In genomic region chr6:89057759-89058158, GRCh38 we compare ENCODE assay signal across 31 cellular contexts.
"Had no signal": no experiment of that assay in that cellular context is flagged by ENCODE, and none has a peak within 500 bp of the region (broad histone marks: within the 10 kb centered on the region; RNA-seq: fewer than 3 reads in every experiment).

No MANE protein-coding gene starts in this region.

- H3K27ac Mint-ChIP-seq: natural killer cell; nephron; neural progenitor cell; progenitor cell of endocrine pancreas; stimulated activated memory B cell treated with anti-CD40 and anti-IgM and Interleukin-4, amounts not matched to agents 10 μg/mL and 1 μg/mL and 100 μg/mL, for 72 hours; stimulated activated naive CD8-positive, alpha-beta T cell treated with anti-CD3 and anti-CD28 coated beads, Interleukin-15, amount 100 ng/mL, for 72 hours; type B pancreatic cell had no signal

- H3K9me3 Mint-ChIP-seq: natural killer cell, nephron, neural progenitor cell had no signal

- H2AFZ ChIP-seq: parathyroid adenoma had no signal

- H3K27me3 ChIP-seq: neural progenitor cell, ovary, right lobe of liver, spleen, suprapubic skin, testis, tibial artery, transverse colon, upper lobe of right lung, uterus had no signal

- H3K4me1 Mint-ChIP-seq: natural killer cell; nephron; stimulated activated memory B cell treated with anti-CD40 and anti-IgM and Interleukin-4, amounts not matched to agents 10 μg/mL and 1 μg/mL and 100 μg/mL, for 72 hours; stimulated activated naive CD8-positive, alpha-beta T cell treated with anti-CD3 and anti-CD28 coated beads, Interleukin-15, amount 100 ng/mL, for 72 hours had no signal

- H3K36me3 Mint-ChIP-seq: natural killer cell; neural progenitor cell; stimulated activated memory B cell treated with anti-CD40 and anti-IgM and Interleukin-4, amounts not matched to agents 10 μg/mL and 1 μg/mL and 100 μg/mL, for 72 hours; type B pancreatic cell had no signal

- H3K4me3 ChIP-seq: neural progenitor cell, ovary, psoas muscle, right lobe of liver, skin epidermis, smooth muscle cell, spleen, suprapubic skin, testis, tibial artery, transverse colon, upper lobe of right lung, uterus had no signal

- H3K36me3 ChIP-seq: neural progenitor cell, ovary, right lobe of liver, spleen, suprapubic skin, tibial artery, transverse colon, upper lobe of right lung, uterus had no signal

- H3K27ac ChIP-seq: neural progenitor cell, ovary, parathyroid adenoma, psoas muscle, right lobe of liver, skin epidermis, spleen, suprapubic skin, testis, tibial artery, transverse colon, upper lobe of right lung, uterus had no signal

- ATAC-seq: natural killer cell; psoas muscle; right cardiac atrium; right lobe of liver; stimulated activated memory B cell treated with anti-CD40 and anti-IgM and Interleukin-4, amounts not matched to agents 10 μg/mL and 1 μg/mL and 100 μg/mL, for 72 hours; stimulated activated naive CD8-positive, alpha-beta T cell treated with anti-CD3 and anti-CD28 coated beads, Interleukin-15, amount 100 ng/mL, for 72 hours; stimulated activated naive CD8-positive, alpha-beta T cell treated with anti-CD3 and anti-CD28 coated beads, Interleukin-15, Interleukin-2, amounts not matched to agents 100 U/mL and 50 U/mL, for 24 hours; upper lobe of right lung had no signal

- DNase-seq: natural killer cell; occipital lobe; ovary; posterior cingulate gyrus; psoas muscle; right cardiac atrium; right lobe of liver; spleen; stimulated activated CD4-positive, alpha-beta T cell treated with anti-CD3 and anti-CD28 coated beads, Interleukin-12 subunit alpha, Interleukin-12 subunit beta, amount 100 ng/mL, for 4 hours; stimulated activated CD4-positive, alpha-beta T cell treated with anti-CD3 and anti-CD28 coated beads, Interleukin-1b, Interleukin-23, amount 100 ng/mL, for 48 hours; stimulated activated CD4-positive, alpha-beta T cell treated with anti-CD3 and anti-CD28 coated beads, Interleukin-4, amount 100 ng/mL, for 1 hour; stimulated activated CD4-positive, alpha-beta T cell treated with anti-CD3 and anti-CD28 coated beads, Interleukin-4, amount 100 ng/mL, for 4 hours; stimulated activated CD8-positive, alpha-beta memory T cell treated with anti-CD3 and anti-CD28 coated beads, Interleukin-4, amount 100 ng/mL, for 48 hours; stimulated activated naive CD4-positive, alpha-beta T cell; stimulated activated naive CD8-positive, alpha-beta T cell treated with anti-CD3 and anti-CD28 coated beads, Interleukin-15, amount 100 ng/mL, for 72 hours; stimulated activated naive CD8-positive, alpha-beta T cell treated with anti-CD3 and anti-CD28 coated beads, Interleukin-15, Interleukin-2, amounts not matched to agents 100 U/mL and 50 U/mL, for 24 hours; substantia nigra; testis; tibial artery; transverse colon; upper lobe of right lung; uterus had no signal

- H3K9me3 ChIP-seq: ovary, psoas muscle, right lobe of liver, suprapubic skin, testis, tibial artery, transverse colon, upper lobe of right lung, uterus had no signal

- H3K4me3 Mint-ChIP-seq: natural killer cell; nephron; neural progenitor cell; stimulated activated memory B cell treated with anti-CD40 and anti-IgM and Interleukin-4, amounts not matched to agents 10 μg/mL and 1 μg/mL and 100 μg/mL, for 72 hours; stimulated activated naive CD8-positive, alpha-beta T cell treated with anti-CD3 and anti-CD28 coated beads, Interleukin-15, amount 100 ng/mL, for 72 hours; type B pancreatic cell had no signal

- H3K79me2 ChIP-seq: parathyroid adenoma had no signal

- H3K4me1 ChIP-seq: neural progenitor cell, parathyroid adenoma, psoas muscle, right lobe of liver, spleen, suprapubic skin, testis, tibial artery, transverse colon, upper lobe of right lung, uterus had no signal

- H3K4me2 ChIP-seq: neural progenitor cell, smooth muscle cell had no signal

- H3K27me3 Mint-ChIP-seq: progenitor cell of endocrine pancreas; stimulated activated memory B cell treated with anti-CD40 and anti-IgM and Interleukin-4, amounts not matched to agents 10 μg/mL and 1 μg/mL and 100 μg/mL, for 72 hours; stimulated activated naive CD8-positive, alpha-beta T cell treated with anti-CD3 and anti-CD28 coated beads, Interleukin-15, amount 100 ng/mL, for 72 hours; type B pancreatic cell had no signal
